ENCODE assay signal across 21 cellular contexts in genomic region chr20:42701948-42702347, GRCh38.
"Had no signal": no experiment of that assay in that cellular context is flagged by ENCODE, and none has a peak within 500 bp of the region (broad histone marks: within the 10 kb centered on the region; RNA-seq: fewer than 3 reads in every experiment).

No MANE protein-coding gene starts in this region.

- H3K4me3 ChIP-seq: dorsolateral prefrontal cortex, lung, tibial artery had no signal

- H3K27me3 ChIP-seq: dorsolateral prefrontal cortex, tibial artery had no signal

- ATAC-seq: activated naive CD8-positive, alpha-beta T cell treated with anti-CD3 and anti-CD28 coated beads, Interleukin-2, amount 50 U/mL, for 24 hours; activated T-cell treated with anti-CD3 and anti-CD28 coated beads, Interleukin-2, amount 50 U/mL, for 4 hours had no signal

- FAIRE-seq: colon, urothelium cell line had no signal

- H3K9me3 ChIP-seq: tibial artery had no signal

- H3K4me1 ChIP-seq: tibial artery had no signal

- H3K36me3 ChIP-seq: tibial artery had no signal

- DNase-seq: activated CD4-positive, alpha-beta T cell treated with anti-CD3 and anti-CD28 coated beads, Interleukin-2, amount 50 U/mL, for 1 hour; activated CD4-positive, CD25-positive, alpha-beta regulatory T cell treated with anti-CD3 and anti-CD28 coated beads, Interleukin-2, amount 50 U/mL, for 72 hours; activated CD8-positive, alpha-beta memory T cell treated with anti-CD3 and anti-CD28 coated beads, Interleukin-2, amount 50 U/mL, for 4 hours; activated naive CD4-positive, alpha-beta T cell treated with anti-CD3 and anti-CD28 coated beads, Interleukin-2, amount 10 ng/mL, durations not matched to agents 7 days and 5 days; activated naive CD8-positive, alpha-beta T cell treated with anti-CD3 and anti-CD28 coated beads, Interleukin-2, amount 50 U/mL, for 24 hours; activated T-cell treated with anti-CD3 and anti-CD28 coated beads, Interleukin-2, amount 50 U/mL, for 4 hours; anterior cingulate cortex; dorsolateral prefrontal cortex; foreskin fibroblast; glutamatergic neuron; occipital lobe; retina; stimulated activated CD4-positive, alpha-beta T cell treated with anti-CD3 and anti-CD28 coated beads, Interleukin-12 subunit alpha, Interleukin-12 subunit beta, amount 100 ng/mL, for 4 hours; stimulated activated CD4-positive, alpha-beta T cell treated with anti-CD3 and anti-CD28 coated beads, Interleukin-1b, Interleukin-23, amount 100 ng/mL, for 48 hours; stimulated activated naive CD4-positive, alpha-beta T cell treated with Interleukin-2 at 50 U/mL for 16 hours; tibial artery had no signal

- H3K27ac ChIP-seq: epithelial cell of prostate, tibial artery, VCaP had no signal
